8 cellular contexts compared by ENCODE assay signal in genomic region chr1:224616761-224617409, GRCh38. TPM values are rescaled to one million over a fixed set of nuclear protein-coding genes. Genes with fewer than 3 reads are reported as not detected.
DNase-seq lines count a peak whose midpoint lies in the region; ATAC-seq and TF ChIP-seq lines count a peak whose summit lies in the region.

No MANE protein-coding gene starts in this region.

- DNase-seq in Peyer's patch (no peak), endodermal cell (peak; percentile 73), retina (peak; percentile 79), hippocampal formation (lab: John Stamatoyannopoulos, UW) (no peak), GM10248 (ENCODE audit: extremely low spot score) (no peak)

- TF ChIP-seq POLR2A in Peyer's patch (IDR thresholded peaks at IDR 0.05): no peak
- TF ChIP-seq POLR2A in GM18505 (IDR thresholded peaks at IDR 0.05; ENCODE audit: borderline replicate concordance, extremely low read depth, insufficient read depth, insufficient read length): no peak

- H3K9me3 ChIP-seq in Peyer's patch (no peaks in the 10 kb centered on the region), endodermal cell (ENCODE audit: control insufficient read depth, low read length) (peaks cover 9% of the 10 kb centered on the region)

- H3K9me3 Mint-ChIP-seq in endodermal cell: peaks cover 7% of the 10 kb centered on the region

- peaks cover 7% of the 10 kb centered on the region for H3K36me3 Mint-ChIP-seq in endodermal cell (ENCODE audit: low read depth)

- H3K27ac ChIP-seq in Peyer's patch (no peak overlapping the region), endodermal cell (ENCODE audit: low read depth, low read length) (no peak overlapping the region)

- peaks cover 84% of the 10 kb centered on the region for H3K27me3 Mint-ChIP-seq in endodermal cell (ENCODE audit: insufficient read depth)

- H3K4me3 ChIP-seq in GM08714 (ENCODE audit: low read length): 0 out of 2 replicates have a peak overlapping the region, but pooled peaks have one; percentile 5
- peak overlapping the region; percentile 18 to 48 (median 34) for H3K4me3 ChIP-seq in Peyer's patch
- H3K4me3 ChIP-seq in endodermal cell (ENCODE audit: low read length): peak overlapping the region; percentile 79

- H3K4me3 Mint-ChIP-seq in endodermal cell: peak overlapping the region; percentile 66

- H3K9ac ChIP-seq in endodermal cell (ENCODE audit: extremely low read depth, low read length, poor library complexity, severe bottlenecking): no peak overlapping the region

- CTCF ChIA-PET in GM10248 (lab: Yijun Ruan, JAX): interaction anchor here (1.2 kb wide), 1 partner anchor 306 kb away, joined by 5 read pairs; no protein-coding TSS in a partner anchor

- H3K36me3 ChIP-seq in Peyer's patch (no peaks in the 10 kb centered on the region), endodermal cell (ENCODE audit: control insufficient read depth, insufficient read depth, low read length) (no peaks in the 10 kb centered on the region)

- no peak for ATAC-seq in GM18505 (IDR thresholded peaks at IDR 0.05; ENCODE audit: unreplicated experiment)
- no peak for ATAC-seq in HG03378 (IDR thresholded peaks at IDR 0.05; ENCODE audit: unreplicated experiment)

- H3K4me1 ChIP-seq in Peyer's patch (peaks cover 0 to 21% (median 6%) of the 10 kb centered on the region in 4 donors), endodermal cell (ENCODE audit: control insufficient read depth, insufficient read depth, low read length) (no peaks in the 10 kb centered on the region)

- WGBS in endodermal cell (ENCODE audit: insufficient coverage in 1 of 2, insufficient read length in 1 of 2), 2 experiments: 2% methylated on average over 29 to 52 of the region's 52 CpGs

- peaks cover 20% of the 10 kb centered on the region for H3K4me1 Mint-ChIP-seq in endodermal cell

- no peak overlapping the region for H3K27ac Mint-ChIP-seq in endodermal cell

- H3K27me3 ChIP-seq in Peyer's patch: peaks cover 0 to 12% of the 10 kb centered on the region in 2 donors
- peaks cover 64% of the 10 kb centered on the region for H3K27me3 ChIP-seq in endodermal cell (ENCODE audit: control insufficient read depth, insufficient read depth, low read length, poor library complexity, severe bottlenecking)

- POLR2A ChIA-PET in GM10248 (lab: Yijun Ruan, JAX): no interaction called here

- TF ChIP-seq CTCF in Peyer's patch (IDR thresholded peaks at IDR 0.05): no peak
- no peak for TF ChIP-seq CTCF in endodermal cell (conservative IDR thresholded peaks at IDR 0.05)
- no peak for TF ChIP-seq CTCF in GM10248 (IDR thresholded peaks at IDR 0.05; ENCODE audit: control extremely low read depth, extremely low read depth, low read depth, missing control alignments)

RNA-seq across cellular contexts. Expression of gene CNIH3, which starts 0.8 kb away (rescaled TPM):
- not detected for total RNA-seq in Peyer's patch
- 1 to 10 TPM; 4.5 to 6.6 TPM for total RNA-seq in endodermal cell
- 2.8 TPM for polyA plus RNA-seq in endodermal cell (2013, experiment 1 of 2)
- polyA plus RNA-seq in endodermal cell (2013, experiment 2 of 2): 2.8 TPM

Comparison
In these comparisons a context has a peak if more than half of its experiments do, and no peak if none do; other contexts are left out.
1. H3K4me3 ChIP-seq: peak in every context shown above with its lines; median percentile 79 in endodermal cell; 34 in Peyer's patch; 5 in GM08714.
2. DNase-seq: peak in endodermal cell (single experiment) and retina (single experiment); none in Peyer's patch (0 of 3), hippocampal formation (0 of 2) and GM10248 (single experiment).